In the genomic region with DNA sequence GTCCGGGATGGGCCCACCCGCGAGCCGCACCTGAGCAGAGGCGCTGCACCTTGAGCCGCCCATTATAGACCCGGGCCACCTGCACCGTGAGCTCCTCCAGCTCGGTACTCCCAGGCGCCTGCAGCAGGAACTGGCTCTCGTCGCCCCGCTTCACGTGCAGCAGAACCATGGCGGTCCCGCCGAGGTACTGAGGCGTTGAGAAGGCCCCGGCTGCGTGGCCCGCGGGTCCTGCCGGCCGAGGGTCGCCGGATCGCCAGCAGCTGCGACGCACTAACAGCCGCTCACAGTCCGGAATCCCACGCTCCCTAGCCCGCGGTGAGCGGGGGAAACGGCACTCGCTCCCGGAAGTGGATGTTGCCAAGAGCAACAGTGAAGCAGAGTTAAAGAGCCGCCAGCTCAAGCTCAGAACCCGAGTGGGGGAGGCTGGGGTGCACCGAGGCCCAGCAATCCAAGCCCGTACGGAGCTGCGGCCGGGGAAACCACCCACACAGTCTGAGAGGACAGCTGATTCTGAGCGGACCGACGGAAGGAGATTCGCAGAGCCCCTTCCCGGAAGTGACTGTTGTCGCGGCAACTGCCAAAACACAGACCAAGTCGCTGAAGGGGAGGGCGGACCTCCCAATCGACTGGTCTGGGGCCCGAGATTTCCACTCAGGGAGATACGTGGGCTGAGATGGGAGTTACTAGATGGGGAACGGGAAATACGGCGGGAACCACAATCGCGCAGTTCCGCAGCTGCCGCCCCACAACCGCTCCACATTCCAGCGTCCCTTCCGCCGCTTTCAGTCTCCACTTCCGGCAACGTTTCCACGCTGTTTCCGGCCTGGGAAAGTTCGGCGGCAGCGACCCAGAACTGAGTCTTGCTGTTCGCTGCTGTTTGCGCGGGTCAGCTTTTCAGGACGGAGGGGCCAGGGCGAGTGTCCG, we compare ENCODE assay signal across 8 cellular contexts. TPM values are rescaled to one million over a fixed set of nuclear protein-coding genes. Genes with fewer than 3 reads are reported as not detected.
DNase-seq lines count a peak whose midpoint lies in the region; FAIRE-seq and TF ChIP-seq lines count a peak whose summit lies in the region.

TSS of gene CFAP298 (minus strand) at position 303 of the 924 bp plus-strand sequence. CDS start at position 169, 134 bp downstream.

- H3K27ac ChIP-seq in neural cell (ENCODE audit: low read length) (peak within 1 kb of the TSS; percentile 75), stomach (peak within 1 kb of the TSS; percentile 87 to 92 (median 90))

- intact Hi-C loops in stomach (cut with DNase I; ENCODE audit: low total_unique reads), result no loop called here

- H3K9me3 ChIP-seq in Loucy (ENCODE audit: insufficient read depth, low read depth, low read length) (no peaks in the 10 kb centered on the region), neural cell (ENCODE audit: low read length) (no peaks in the 10 kb centered on the region), stomach (no peaks in the 10 kb centered on the region)

- H3K4me3 ChIP-seq in Loucy (ENCODE audit: low read length, poor library complexity, severe bottlenecking), result peak within 1 kb of the TSS; percentile 88
- H3K4me3 ChIP-seq in neural cell (ENCODE audit: low read length), result peak within 1 kb of the TSS; percentile 93
- H3K4me3 ChIP-seq in stomach, result peak within 1 kb of the TSS; percentile 59 to 97 (median 94)

- peak within 1 kb of the TSS; percentile 83 for H3K9ac ChIP-seq in Loucy (ENCODE audit: low read depth, low read length, poor library complexity, severe bottlenecking)
- H3K9ac ChIP-seq in neural cell (ENCODE audit: low read length), result peak within 1 kb of the TSS; percentile 72

- H3K36me3 ChIP-seq in Loucy (ENCODE audit: insufficient read depth, low read length) (peaks cover 4% of the 10 kb centered on the region; the same call in 1 of the 2 replicates), neural cell (ENCODE audit: insufficient read depth, low read length) (no peaks in the 10 kb centered on the region), stomach (peaks cover 4 to 24% (median 23%) of the 10 kb centered on the region in 4 donors)

- FAIRE-seq in H54 (lab: Jason Lieb, UNC), result no peak

- H3K79me2 ChIP-seq in Loucy (ENCODE audit: insufficient read depth, low read length), result peaks cover 23% of the 10 kb centered on the region
- H3K79me2 ChIP-seq in neural cell (replicated peaks; ENCODE audit: insufficient read depth, low read length), result peaks cover 8% of the 10 kb centered on the region

- H3K4me2 ChIP-seq in Loucy (ENCODE audit: low read depth, low read length, poor library complexity, severe bottlenecking), result peak within 1 kb of the TSS; percentile 86
- H3K4me2 ChIP-seq in neural cell (ENCODE audit: low read length), result peak within 1 kb of the TSS; percentile 82

- DNase-seq in ELF-1 (ENCODE audit: low read depth, low spot score) (peak; percentile 94), H54 (ENCODE audit: insufficient read length, low spot score) (peak; percentile 86), SHP77 treated with DMSO at 0.1 percent for 48 hours (lab: John Stamatoyannopoulos, UW) (peak; percentile 93), activated gamma-delta T cell (lab: John Stamatoyannopoulos, UW) (peak; percentile 73), fibroblast of the conjunctiva (ENCODE audit: low read depth) (peak; percentile 95), stomach (peak; percentile 83)

- WGBS in stomach, 5 donors, result 0 to 1% (median 0%) methylated on average over 31 to 81 of the region's 81 CpGs

- H3F3A ChIP-seq in Loucy (ENCODE audit: low read depth) (no peaks in the 10 kb centered on the region), neural cell (ENCODE audit: insufficient read depth, low read length, poor library complexity, severe bottlenecking) (no peaks in the 10 kb centered on the region)

- H3K4me1 ChIP-seq in Loucy (ENCODE audit: insufficient read depth, low read length, poor library complexity, severe bottlenecking) (peaks cover 15% of the 10 kb centered on the region), stomach (peaks cover 8 to 27% (median 22%) of the 10 kb centered on the region in 4 donors)

- H2AFZ ChIP-seq in Loucy (ENCODE audit: low read length) (peak within 1 kb of the TSS; percentile 95), neural cell (ENCODE audit: low read depth, low read length) (peak within 1 kb of the TSS; percentile 71)

- TF ChIP-seq POLR2A in H54 (IDR thresholded peaks at IDR 0.05; ENCODE audit: low read depth, low read length) (peak; percentile 93), stomach (IDR thresholded peaks at IDR 0.05) (no peak)

- H3K27me3 ChIP-seq in Loucy (ENCODE audit: insufficient read depth, low read length, poor library complexity, severe bottlenecking), result no peaks in the 10 kb centered on the region
- no peaks in the 10 kb centered on the region for H3K27me3 ChIP-seq in neural cell (ENCODE audit: insufficient read depth, low read depth, low read length)
- no peaks in the 10 kb centered on the region for H3K27me3 ChIP-seq in stomach

- peaks cover 14% of the 10 kb centered on the region for H4K20me1 ChIP-seq in Loucy (ENCODE audit: insufficient read depth, low read length, poor library complexity, severe bottlenecking)
- no peaks in the 10 kb centered on the region for H4K20me1 ChIP-seq in neural cell (ENCODE audit: insufficient read depth)

- H3K9me2 ChIP-seq in Loucy (replicated peaks; ENCODE audit: low read depth, low read length) (no peaks in the 10 kb centered on the region), neural cell (ENCODE audit: insufficient read depth, low read length) (no peaks in the 10 kb centered on the region)

- TF ChIP-seq EP300 in neural cell (conservative IDR thresholded peaks at IDR 0.05; ENCODE audit: poor library complexity, severe bottlenecking) (peak; percentile 72), stomach (IDR thresholded peaks at IDR 0.05) (no peak)

- TF ChIP-seq CTCF in Loucy (conservative IDR thresholded peaks at IDR 0.05; ENCODE audit: low read length) (no peak), neural cell (IDR thresholded peaks at IDR 0.05; ENCODE audit: poor library complexity, severe bottlenecking) (no peak), stomach (IDR thresholded peaks at IDR 0.05) (no peak)

- no peak for TF ChIP-seq RAD21 in neural cell (conservative IDR thresholded peaks at IDR 0.05)

TF ChIP-seq in neural cell, 6 proteins besides CTCF, POLR2A, EP300 and RAD21:
- TF ChIP-seq TAF1 (IDR thresholded peaks at IDR 0.05; ENCODE audit: low read depth) (peak; percentile 4), EZH2 (IDR thresholded peaks at IDR 0.05; ENCODE audit: borderline replicate concordance, insufficient read depth, low read length, poor library complexity, severe bottlenecking) (no peak), MXI1 (conservative IDR thresholded peaks at IDR 0.05; ENCODE audit: poor library complexity, severe bottlenecking) (peak; percentile 98), SMC3 (conservative IDR thresholded peaks at IDR 0.05; ENCODE audit: poor library complexity) (peak; percentile 11), POLR2AphosphoS5 (IDR thresholded peaks at IDR 0.05) (no peak)
- TF ChIP-seq, protein P1, sequence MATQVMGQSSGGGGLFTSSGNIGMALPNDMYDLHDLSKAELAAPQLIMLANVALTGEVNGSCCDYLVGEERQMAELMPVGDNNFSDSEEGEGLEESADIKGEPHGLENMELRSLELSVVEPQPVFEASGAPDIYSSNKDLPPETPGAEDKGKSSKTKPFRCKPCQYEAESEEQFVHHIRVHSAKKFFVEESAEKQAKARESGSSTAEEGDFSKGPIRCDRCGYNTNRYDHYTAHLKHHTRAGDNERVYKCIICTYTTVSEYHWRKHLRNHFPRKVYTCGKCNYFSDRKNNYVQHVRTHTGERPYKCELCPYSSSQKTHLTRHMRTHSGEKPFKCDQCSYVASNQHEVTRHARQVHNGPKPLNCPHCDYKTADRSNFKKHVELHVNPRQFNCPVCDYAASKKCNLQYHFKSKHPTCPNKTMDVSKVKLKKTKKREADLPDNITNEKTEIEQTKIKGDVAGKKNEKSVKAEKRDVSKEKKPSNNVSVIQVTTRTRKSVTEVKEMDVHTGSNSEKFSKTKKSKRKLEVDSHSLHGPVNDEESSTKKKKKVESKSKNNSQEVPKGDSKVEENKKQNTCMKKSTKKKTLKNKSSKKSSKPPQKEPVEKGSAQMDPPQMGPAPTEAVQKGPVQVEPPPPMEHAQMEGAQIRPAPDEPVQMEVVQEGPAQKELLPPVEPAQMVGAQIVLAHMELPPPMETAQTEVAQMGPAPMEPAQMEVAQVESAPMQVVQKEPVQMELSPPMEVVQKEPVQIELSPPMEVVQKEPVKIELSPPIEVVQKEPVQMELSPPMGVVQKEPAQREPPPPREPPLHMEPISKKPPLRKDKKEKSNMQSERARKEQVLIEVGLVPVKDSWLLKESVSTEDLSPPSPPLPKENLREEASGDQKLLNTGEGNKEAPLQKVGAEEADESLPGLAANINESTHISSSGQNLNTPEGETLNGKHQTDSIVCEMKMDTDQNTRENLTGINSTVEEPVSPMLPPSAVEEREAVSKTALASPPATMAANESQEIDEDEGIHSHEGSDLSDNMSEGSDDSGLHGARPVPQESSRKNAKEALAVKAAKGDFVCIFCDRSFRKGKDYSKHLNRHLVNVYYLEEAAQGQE (IDR thresholded peaks at IDR 0.05; ENCODE audit: borderline replicate concordance), result peak; percentile 59

RNA-seq across cellular contexts. Expression of gene CFAP298, which starts in this region (rescaled TPM):
- polyA plus RNA-seq in neural cell (101 and 105 TPM in 2 replicates), stomach (10 to 100 TPM; 39.8 to 41.1 (median 40.0) TPM)
- 27.5 and 30.8 TPM in 2 replicates for polyA minus RNA-seq in neural cell
- total RNA-seq in stomach, result 10 to 100 TPM in 3 of 5 donors, 1 to 10 TPM in 1, under 1 TPM in 1; 0.87 to 61.8 (median 16.7) TPM

Comparison
In these comparisons a context has a peak if more than half of its experiments do, and no peak if none do; other contexts are left out.
1. Peak in every context shown above with its lines: DNase-seq, H3K4me3 ChIP-seq and H3K27ac ChIP-seq.